ENCODE assay signal across 28 cellular contexts in the genomic region with DNA sequence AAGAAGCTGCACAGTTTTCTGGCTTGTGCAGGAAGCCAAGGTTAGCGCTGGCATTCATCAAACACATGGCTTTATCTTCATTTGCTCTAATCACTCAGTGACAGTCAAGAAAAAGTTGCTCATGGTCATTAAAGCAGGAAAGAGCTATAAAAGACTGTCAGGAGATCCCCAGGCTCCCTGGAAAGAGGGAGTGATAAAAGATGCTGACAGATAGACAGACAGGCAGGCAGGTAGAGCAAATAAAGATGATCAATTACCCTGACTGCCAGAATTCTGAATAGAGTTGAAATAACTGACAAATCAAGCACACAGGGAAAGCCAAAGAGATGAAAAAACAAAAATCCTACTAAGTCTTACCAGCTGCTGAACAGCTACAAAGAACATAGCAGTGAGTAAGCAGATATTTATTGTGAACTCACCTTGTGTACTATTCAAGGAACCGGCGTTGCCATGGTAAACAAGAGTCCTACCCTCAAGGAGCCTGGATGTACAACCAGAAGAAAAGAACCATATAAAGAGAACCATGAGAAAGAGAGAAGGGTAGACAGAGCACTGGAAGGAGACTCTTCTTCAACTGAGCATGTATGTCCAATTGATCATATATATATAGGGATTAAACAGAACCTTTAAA.
DNase-seq lines count a peak whose midpoint lies in the region; ATAC-seq, FAIRE-seq and TF ChIP-seq lines count a peak whose summit lies in the region.
"Had no signal": no experiment of that assay in that cellular context is flagged by ENCODE, and none has a peak within 500 bp of the region (broad histone marks: within the 10 kb centered on the region; RNA-seq: fewer than 3 reads in every experiment).

No MANE protein-coding gene starts in this region.

- FAIRE-seq in bronchial epithelial cell (lab: Jason Lieb, UNC): no peak
- FAIRE-seq: A204.1, G401.6 had no signal

- ATAC-seq in right cardiac atrium (no peak), upper lobe of right lung (no peak)
- ATAC-seq: activated CD4-positive, alpha-beta T cell treated with anti-CD3 and anti-CD28 coated beads for 36 hours; psoas muscle; stimulated activated naive CD8-positive, alpha-beta T cell treated with anti-CD3 and anti-CD28 coated beads, Interleukin-15, amount 100 ng/mL, for 72 hours had no signal

- intact Hi-C loops in right cardiac atrium (cut with DNase I): no loop called here
- intact Hi-C loops in A673 (cut with micrococcal nuclease; ENCODE audit: unreplicated experiment): no loop called here
- intact Hi-C loops in upper lobe of right lung (cut with DNase I): no loop called here

- DNase-seq in cardiac muscle cell (ENCODE audit: low read depth in 1 of 2, low spot score in 1 of 2) (peak; percentile 12 to 28), right cardiac atrium (no peak), bronchial epithelial cell (ENCODE audit: low read depth) (peak; percentile 27), iris pigment epithelial cell (ENCODE audit: low read depth) (peak; percentile 31), A673 (ENCODE audit: low spot score) (no peak), NCI-H187 treated with DMSO at 0.1 percent for 48 hours (lab: John Stamatoyannopoulos, UW) (no peak), upper lobe of right lung (no peak), NCI-H2107 treated with DMSO at 0.1 percent for 48 hours (lab: John Stamatoyannopoulos, UW; ENCODE audit: unreplicated experiment) (no peak)
- DNase-seq: activated CD4-positive, alpha-beta T cell treated with anti-CD3 and anti-CD28 coated beads for 36 hours; activated effector memory CD4-positive, alpha-beta T cell treated with Interleukin-2 at 50 U/mL for 16 hours; activated naive CD8-positive, alpha-beta T cell treated with anti-CD3 and anti-CD28 coated beads for 36 hours; activated T-cell treated with anti-CD3 and anti-CD28 coated beads for 4 hours; H7; heart right ventricle; KBM-7; NCI-H1417 treated with DMSO at 0.1 percent for 48 hours; NCI-H2107; nucleus accumbens; psoas muscle; stimulated activated CD8-positive, alpha-beta memory T cell treated with anti-CD3 and anti-CD28 coated beads, Interleukin-4, amount 100 ng/mL, for 48 hours; stimulated activated naive CD8-positive, alpha-beta T cell treated with anti-CD3 and anti-CD28 coated beads, Interleukin-15, amount 100 ng/mL, for 72 hours; tibial artery had no signal

- no peak for TF ChIP-seq CTCF in cardiac muscle cell (IDR thresholded peaks at IDR 0.05; ENCODE audit: low read depth, low read length)
- no peak for TF ChIP-seq CTCF in bronchial epithelial cell (IDR thresholded peaks at IDR 0.05; ENCODE audit: insufficient read depth, low read length, severe bottlenecking)
- TF ChIP-seq CTCF in A673 (conservative IDR thresholded peaks at IDR 0.05; ENCODE audit: low read depth, low read length): no peak
- no peak for TF ChIP-seq CTCF in upper lobe of right lung (IDR thresholded peaks at IDR 0.05)

- H3K36me3 ChIP-seq in cardiac muscle cell (no peaks in the 10 kb centered on the region), bronchial epithelial cell (ENCODE audit: control insufficient read depth, insufficient read depth, low read length) (no peaks in the 10 kb centered on the region), A673 (ENCODE audit: insufficient read depth, low read length, poor library complexity, severe bottlenecking) (no peaks in the 10 kb centered on the region), upper lobe of right lung (no peaks in the 10 kb centered on the region)
- H3K36me3 ChIP-seq: ascending aorta, heart right ventricle had no signal

- no peaks in the 10 kb centered on the region for H3K9me3 ChIP-seq in cardiac muscle cell (ENCODE audit: low read depth)
- no peaks in the 10 kb centered on the region for H3K9me3 ChIP-seq in right cardiac atrium (ENCODE audit: control insufficient read depth, low read length)
- H3K9me3 ChIP-seq in A673 (ENCODE audit: low read depth, low read length, poor library complexity, severe bottlenecking): no peaks in the 10 kb centered on the region
- no peaks in the 10 kb centered on the region for H3K9me3 ChIP-seq in upper lobe of right lung
- H3K9me3 ChIP-seq: ascending aorta, heart right ventricle, psoas muscle, tibial artery had no signal

- WGBS in right cardiac atrium: 83% methylated on average over 3 of the region's 3 CpGs

- H3K27ac ChIP-seq in cardiac muscle cell (peak overlapping the region; percentile 15), right cardiac atrium (ENCODE audit: low read length) (no peak overlapping the region), A673 (ENCODE audit: low read depth, low read length, poor library complexity, severe bottlenecking) (no peak overlapping the region), upper lobe of right lung (no peak overlapping the region)
- H3K27ac ChIP-seq: ascending aorta, epithelial cell of prostate, psoas muscle, RWPE1, SK-N-MC, tibial artery had no signal

- POLR2A ChIA-PET in A673 (lab: Charles Lee; ENCODE audit: low non-redundant PET): no interaction called here

- CTCF ChIA-PET in A673 (lab: Charles Lee): no interaction called here

- H3K4me3 ChIP-seq in cardiac muscle cell (no peak overlapping the region), right cardiac atrium (ENCODE audit: low read length) (no peak overlapping the region), bronchial epithelial cell (ENCODE audit: low read depth, low read length) (no peak overlapping the region), A673 (ENCODE audit: low read depth, low read length, poor library complexity, severe bottlenecking) (no peak overlapping the region), upper lobe of right lung (no peak overlapping the region)
- H3K4me3 ChIP-seq: ascending aorta, heart right ventricle, psoas muscle, SK-N-MC, tibial artery had no signal

- H3K27me3 ChIP-seq in cardiac muscle cell (no peaks in the 10 kb centered on the region), right cardiac atrium (ENCODE audit: control insufficient read depth, insufficient read depth) (no peaks in the 10 kb centered on the region), bronchial epithelial cell (ENCODE audit: control insufficient read depth, insufficient read depth, low read length) (no peaks in the 10 kb centered on the region), A673 (replicated peaks; ENCODE audit: insufficient read depth, low read depth, low read length, poor library complexity) (no peaks in the 10 kb centered on the region), upper lobe of right lung (no peaks in the 10 kb centered on the region)
- H3K27me3 ChIP-seq: ascending aorta, tibial artery had no signal

- peaks cover 27% of the 10 kb centered on the region for H3K4me1 ChIP-seq in cardiac muscle cell (ENCODE audit: low read depth)
- H3K4me1 ChIP-seq in right cardiac atrium (ENCODE audit: control insufficient read depth, insufficient read depth, low read length): no peaks in the 10 kb centered on the region
- H3K4me1 ChIP-seq in A673 (ENCODE audit: insufficient read depth, low read length, poor library complexity, severe bottlenecking): no peaks in the 10 kb centered on the region
- no peaks in the 10 kb centered on the region for H3K4me1 ChIP-seq in upper lobe of right lung
- H3K4me1 ChIP-seq: ascending aorta, psoas muscle had no signal

- BruUV-seq in A673 (replicated peaks; lab: Mats Ljungman, UMichigan): no TSS peak

Comparison
In these comparisons a context has a peak if more than half of its experiments do, and no peak if none do; other contexts are left out.
1. DNase-seq: peak in cardiac muscle cell (2 of 2), bronchial epithelial cell (single experiment) and iris pigment epithelial cell (single experiment); none in right cardiac atrium (0 of 3), A673 (single experiment), NCI-H187 treated with DMSO at 0.1 percent for 48 hours (single experiment), upper lobe of right lung (single experiment) and NCI-H2107 treated with DMSO at 0.1 percent for 48 hours (single experiment).